In genomic region chr10:5031588-5031987, GRCh38 we compare ENCODE assay signal across 1 cellular context. TPM values are rescaled to one million over a fixed set of nuclear protein-coding genes. Genes with fewer than 3 reads are reported as not detected.
"Had no signal": no experiment of that assay in that cellular context is flagged by ENCODE, and none has a peak within 500 bp of the region (broad histone marks: within the 10 kb centered on the region; RNA-seq: fewer than 3 reads in every experiment).

No MANE protein-coding gene starts in this region.

RNA-seq across cellular contexts. Expression of gene AKR1C2, which starts 27.9 kb away (rescaled TPM):
- total RNA-seq: natural killer cell treated with Interleukin-12 subunit alpha and Interleukin-12 subunit beta and Interleukin-15 and Interleukin-18, amount 100 ng/mL, for 72 hours had no signal
